ENCODE assay signal across 5 cellular contexts in genomic region chr6:105202486-105202885, GRCh38.
"Had no signal": no experiment of that assay in that cellular context is flagged by ENCODE, and none has a peak within 500 bp of the region (broad histone marks: within the 10 kb centered on the region; RNA-seq: fewer than 3 reads in every experiment).

No MANE protein-coding gene starts in this region.

- ATAC-seq: GM23338, K562 had no signal

- H3K4me3 ChIP-seq: GM23338, K562 had no signal

- H3K27ac Mint-ChIP-seq: GM23338, H9 had no signal

- DNase-seq: H9, HCEC 1CT, IMR-90 had no signal

- H3K9me3 Mint-ChIP-seq: GM23338 had no signal

- H2AFZ ChIP-seq: GM23338 had no signal

- H3K4me3 Mint-ChIP-seq: GM23338, H9 had no signal

- H3K4me2 ChIP-seq: GM23338 had no signal

- H3K4me1 Mint-ChIP-seq: GM23338, H9 had no signal
